9 cellular contexts compared by ENCODE assay signal in the genomic region with DNA sequence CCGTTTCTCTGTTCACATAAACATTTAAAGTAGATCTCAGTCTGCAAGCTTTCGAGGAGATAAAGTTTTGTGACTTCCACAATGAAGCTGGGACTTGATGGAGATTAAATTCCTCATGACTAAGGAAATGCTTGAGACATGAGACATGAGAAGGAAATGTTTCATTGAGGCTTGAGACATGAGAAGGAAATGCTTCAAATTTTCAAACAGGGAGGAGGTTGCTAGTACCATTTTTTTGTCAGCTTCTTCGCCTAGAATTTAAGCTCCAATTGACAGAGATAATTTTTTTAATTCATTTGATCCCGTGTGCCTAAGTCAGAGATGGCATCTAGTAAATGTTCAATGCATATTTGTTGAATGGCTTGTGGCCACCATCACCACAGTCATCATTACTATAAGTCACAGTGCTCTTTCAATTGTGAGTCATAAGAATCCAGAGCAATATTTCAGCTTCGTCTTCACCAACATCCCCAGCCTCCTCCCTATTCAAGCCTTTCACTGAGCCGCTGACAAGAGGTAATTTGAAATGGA. TPM values are rescaled to one million over a fixed set of nuclear protein-coding genes. Genes with fewer than 3 reads are reported as not detected.
DNase-seq lines count a peak whose midpoint lies in the region; ATAC-seq and TF ChIP-seq lines count a peak whose summit lies in the region.
"Had no signal": no experiment of that assay in that cellular context is flagged by ENCODE, and none has a peak within 500 bp of the region (broad histone marks: within the 10 kb centered on the region; RNA-seq: fewer than 3 reads in every experiment).

No MANE protein-coding gene starts in this region.

- H3K36me3 ChIP-seq in A673 (ENCODE audit: insufficient read depth, low read length, poor library complexity, severe bottlenecking) (no peaks in the 10 kb centered on the region), iPS DF 6.9 (ENCODE audit: control insufficient read depth, insufficient read depth, low read length) (no peaks in the 10 kb centered on the region), psoas muscle (ENCODE audit: insufficient read depth in 1 of 2, low read depth in 1 of 2) (no peaks in the 10 kb centered on the region)

- WGBS in iPS DF 6.9 (ENCODE audit: insufficient coverage, insufficient read length) = no CpG with 5 or more reads among the region's 6 CpGs
- WGBS in psoas muscle, 3 donors = 28 to 33% (median 30%) methylated on average over 6 of the region's 6 CpGs

- H3K27me3 ChIP-seq in A673 (replicated peaks; ENCODE audit: insufficient read depth, low read depth, low read length, poor library complexity) = peaks cover 21% of the 10 kb centered on the region
- H3K27me3 ChIP-seq in iPS DF 6.9 (ENCODE audit: control insufficient read depth, insufficient read depth, low read length) = peaks cover 4% of the 10 kb centered on the region; the same call in 1 of the 2 replicates
- H3K27me3 ChIP-seq in psoas muscle (ENCODE audit: insufficient read depth in 3 of 3, low read length in 2 of 3) = peaks cover 3 to 58% (median 26%) of the 10 kb centered on the region in 3 donors

- DNase-seq in A673 (ENCODE audit: low spot score) (peak; percentile 68), HFF-Myc (ENCODE audit: extremely low read depth, low read depth) (no peak), amniotic stem cell (lab: John Stamatoyannopoulos, UW) (peak; percentile 70), iPS DF 6.9 (ENCODE audit: low read depth, low spot score) (no peak), psoas muscle (no peak), NCI-H128 (lab: John Stamatoyannopoulos, UW; ENCODE audit: unreplicated experiment) (no peak)
- no peak for DNase-seq in stimulated activated CD4-positive, alpha-beta T cell treated with anti-CD3 and anti-CD28 coated beads, Interleukin-4, amount 100 ng/mL, for 24 hours

- BruUV-seq in A673 (replicated peaks; lab: Mats Ljungman, UMichigan) = no TSS peak

- H3K4me1 ChIP-seq in A673 (ENCODE audit: insufficient read depth, low read length, poor library complexity, severe bottlenecking) = peaks cover 20% of the 10 kb centered on the region
- peaks cover 1% of the 10 kb centered on the region; the same call in 1 of the 2 replicates for H3K4me1 ChIP-seq in iPS DF 6.9 (ENCODE audit: control insufficient read depth, insufficient read depth, low read length)
- no peaks in the 10 kb centered on the region for H3K4me1 ChIP-seq in psoas muscle

- H3K27ac ChIP-seq in A673 (ENCODE audit: low read depth, low read length, poor library complexity, severe bottlenecking) (no peak overlapping the region), iPS DF 6.9 (ENCODE audit: low read length) (no peak overlapping the region), psoas muscle (no peak overlapping the region)

- intact Hi-C loops in A673 (cut with micrococcal nuclease; ENCODE audit: unreplicated experiment) = no loop called here
- intact Hi-C loops in psoas muscle (cut with DNase I) = no loop called here

- no peak for ATAC-seq in psoas muscle
- no peak for ATAC-seq in GM19452 (IDR thresholded peaks at IDR 0.05; ENCODE audit: unreplicated experiment)

- POLR2A ChIA-PET in A673 (lab: Charles Lee; ENCODE audit: low non-redundant PET) = no interaction called here

- no peaks in the 10 kb centered on the region for H3K9me3 ChIP-seq in A673 (ENCODE audit: low read depth, low read length, poor library complexity, severe bottlenecking)
- H3K9me3 ChIP-seq in iPS DF 6.9 (ENCODE audit: control insufficient read depth, insufficient read depth, low read length) = no peaks in the 10 kb centered on the region
- no peaks in the 10 kb centered on the region for H3K9me3 ChIP-seq in psoas muscle

- peak overlapping the region; percentile 48 for H3K4me3 ChIP-seq in A673 (ENCODE audit: low read depth, low read length, poor library complexity, severe bottlenecking)
- H3K4me3 ChIP-seq in HFF-Myc (replicated peaks; ENCODE audit: low read depth, low read length) = peak overlapping the region; percentile 51
- H3K4me3 ChIP-seq in iPS DF 6.9 (ENCODE audit: low read length) = peak overlapping the region; percentile 62; the same call in 1 of the 2 replicates
- no peak overlapping the region for H3K4me3 ChIP-seq in psoas muscle

- CTCF ChIA-PET in A673 (lab: Charles Lee) = interaction anchor here (0.6 kb wide), 1 partner anchor 258 kb away, joined by 4 read pairs; no protein-coding TSS in a partner anchor

- TF ChIP-seq CTCF in A673 (conservative IDR thresholded peaks at IDR 0.05; ENCODE audit: low read depth, low read length) = no peak
- no peak for TF ChIP-seq CTCF in HFF-Myc (IDR thresholded peaks at IDR 0.05; ENCODE audit: low read depth, low read length, missing control alignments)
- TF ChIP-seq CTCF in psoas muscle (IDR thresholded peaks at IDR 0.05) = no peak

RNA-seq across cellular contexts. Expression of a gene that starts 0.5 kb away (rescaled TPM):
- total RNA-seq in A673 (2021) = 2.4 and 6.1 TPM in 2 replicates
- total RNA-seq in psoas muscle = not detected
- polyA plus RNA-seq in psoas muscle = under 1 TPM in 2 of 3 donors, not detected in 1; 0.01 to 0.04 TPM
- total RNA-seq: activated naive CD8-positive, alpha-beta T cell treated with anti-CD3 and anti-CD28 coated beads, Interleukin-2, amount 10 ng/mL, durations not matched to agents 7 days and 5 days had no signal

RNA-seq across cellular contexts. Expression of a gene that starts 39.5 kb away (rescaled TPM):
- total RNA-seq in A673 (2021) (20.7 and 21.4 TPM in 2 replicates), psoas muscle (10 to 100 TPM in 2 of 4 donors, 1 to 10 TPM in 2; 8.3 to 15.2 (median 10.8) TPM)
- 10 to 100 TPM in 2 of 3 donors, 1 to 10 TPM in 1; 7.9 to 18.3 (median 11.4) TPM for polyA plus RNA-seq in psoas muscle

Comparison
In these comparisons a context has a peak if more than half of its experiments do, and no peak if none do; other contexts are left out.
1. DNase-seq: peak in A673 (single experiment) and amniotic stem cell (single experiment); none in HFF-Myc (single experiment), iPS DF 6.9 (single experiment), psoas muscle (0 of 2), stimulated activated CD4-positive, alpha-beta T cell treated with anti-CD3 and anti-CD28 coated beads, Interleukin-4, amount 100 ng/mL, for 24 hours (single experiment) and NCI-H128 (single experiment).